In genomic region chr10:119724630-119725549, GRCh38 we compare ENCODE assay signal across 8 cellular contexts. TPM values are rescaled to one million over a fixed set of nuclear protein-coding genes. Genes with fewer than 3 reads are reported as not detected.
DNase-seq lines count a peak whose midpoint lies in the region; ATAC-seq and TF ChIP-seq lines count a peak whose summit lies in the region.

No MANE protein-coding gene starts in this region.

- 0 out of 2 replicates have a peak, but pooled peaks cover 4% of the 10 kb centered on the region for H3F3A ChIP-seq in OCI-LY1 (ENCODE audit: insufficient read depth, low read length)

- peak overlapping the region; percentile 75 for H3K4me3 Mint-ChIP-seq in activated CD4-positive, alpha-beta T cell treated with anti-CD3 and anti-CD28 coated beads, Interleukin-2, amount 10 ng/mL, durations not matched to agents 24 days and 14 days

- H3K9me3 Mint-ChIP-seq in activated CD4-positive, alpha-beta T cell treated with anti-CD3 and anti-CD28 coated beads, Interleukin-2, amount 10 ng/mL, durations not matched to agents 24 days and 14 days = no peaks in the 10 kb centered on the region

- H3K9ac ChIP-seq in OCI-LY1 (ENCODE audit: low read length) = peak overlapping the region; percentile 71

- H2AFZ ChIP-seq in OCI-LY1 (ENCODE audit: low read length) = no peak overlapping the region

- 23 to 26% methylated on average over 20 of the region's 20 CpGs for WGBS in tibial nerve, 2 donors

- no peaks in the 10 kb centered on the region for H3K9me3 ChIP-seq in OCI-LY1 (ENCODE audit: low read length)
- H3K9me3 ChIP-seq in lower lobe of right lung = no peaks in the 10 kb centered on the region
- H3K9me3 ChIP-seq in tibial nerve = no peaks in the 10 kb centered on the region

- H3K36me3 Mint-ChIP-seq in activated CD4-positive, alpha-beta T cell treated with anti-CD3 and anti-CD28 coated beads, Interleukin-2, amount 10 ng/mL, durations not matched to agents 24 days and 14 days (ENCODE audit: low read depth) = no peaks in the 10 kb centered on the region

- no peaks in the 10 kb centered on the region for H4K20me1 ChIP-seq in OCI-LY1 (ENCODE audit: insufficient read depth, low read length)

- no peaks in the 10 kb centered on the region for H3K27me3 ChIP-seq in OCI-LY1 (ENCODE audit: insufficient read depth, low read length)
- H3K27me3 ChIP-seq in lower lobe of right lung (ENCODE audit: low read depth) = no peaks in the 10 kb centered on the region
- H3K27me3 ChIP-seq in tibial nerve = no peaks in the 10 kb centered on the region

- peaks cover 35% of the 10 kb centered on the region for H3K4me1 Mint-ChIP-seq in activated CD4-positive, alpha-beta T cell treated with anti-CD3 and anti-CD28 coated beads, Interleukin-2, amount 10 ng/mL, durations not matched to agents 24 days and 14 days

- H3K4me2 ChIP-seq in OCI-LY1 (ENCODE audit: low read length) = peak overlapping the region; percentile 94

- H3K27me3 Mint-ChIP-seq in activated CD4-positive, alpha-beta T cell treated with anti-CD3 and anti-CD28 coated beads, Interleukin-2, amount 10 ng/mL, durations not matched to agents 24 days and 14 days = no peaks in the 10 kb centered on the region

- H3K27ac Mint-ChIP-seq in activated CD4-positive, alpha-beta T cell treated with anti-CD3 and anti-CD28 coated beads, Interleukin-2, amount 10 ng/mL, durations not matched to agents 24 days and 14 days = peak overlapping the region; percentile 65

- peak overlapping the region; percentile 73 for H3K4me3 ChIP-seq in OCI-LY1 (ENCODE audit: low read depth, low read length, poor library complexity, severe bottlenecking)
- H3K4me3 ChIP-seq in lower lobe of right lung = peak overlapping the region; percentile 72
- H3K4me3 ChIP-seq in tibial nerve = peak overlapping the region; percentile 61 to 82 (median 64)

- H3K9me2 ChIP-seq in OCI-LY1 (ENCODE audit: low read depth, low read length) = no peaks in the 10 kb centered on the region

- H3K4me1 ChIP-seq in OCI-LY1 (ENCODE audit: insufficient read depth, low read length, severe bottlenecking) (peaks cover 33% of the 10 kb centered on the region), lower lobe of right lung (peaks cover 30% of the 10 kb centered on the region), tibial nerve (peaks cover 0 to 40% (median 15%) of the 10 kb centered on the region in 4 donors)

- TF ChIP-seq EP300 in tibial nerve (IDR thresholded peaks at IDR 0.05) = no peak

- H3K36me3 ChIP-seq in OCI-LY1 (ENCODE audit: insufficient read depth, low read length) = no peaks in the 10 kb centered on the region
- no peaks in the 10 kb centered on the region for H3K36me3 ChIP-seq in lower lobe of right lung
- H3K36me3 ChIP-seq in tibial nerve = no peaks in the 10 kb centered on the region

- ATAC-seq in HG02763 (IDR thresholded peaks at IDR 0.05; ENCODE audit: unreplicated experiment) (peak; percentile 5), lower lobe of right lung (peak; percentile 2 to 26)

- TF ChIP-seq CTCF in OCI-LY1 (IDR thresholded peaks at IDR 0.05; ENCODE audit: low read length) (no peak), lower lobe of right lung (IDR thresholded peaks at IDR 0.05) (no peak), tibial nerve (IDR thresholded peaks at IDR 0.05) (no peak)

- H3K27ac ChIP-seq in OCI-LY1 (ENCODE audit: low read depth, low read length, poor library complexity, severe bottlenecking) (peak overlapping the region; percentile 75), lower lobe of right lung (peak overlapping the region; percentile 96), tibial nerve (peak overlapping the region; percentile 82 to 97 (median 95))

- no peak for DNase-seq in activated CD4-positive, alpha-beta T cell treated with anti-CD3 and anti-CD28 coated beads, Interleukin-2, amount 10 ng/mL, durations not matched to agents 24 days and 14 days
- no peak for DNase-seq in activated CD4-positive, alpha-beta T cell treated with anti-CD3 and anti-CD28 coated beads, Interleukin-2, amount 50 U/mL, for 1 hour
- peak; percentile 38 for DNase-seq in cerebellum (ENCODE audit: low spot score)
- DNase-seq in lower lobe of right lung = no peak
- DNase-seq in tibial nerve (ENCODE audit: low spot score in 2 of 2) = peak in 1 of 2 donors; percentile 24
- DNase-seq in NCI-H1930 (lab: John Stamatoyannopoulos, UW) = no peak

- no peak for TF ChIP-seq POLR2A in tibial nerve (IDR thresholded peaks at IDR 0.05)

- H3K79me2 ChIP-seq in OCI-LY1 (ENCODE audit: insufficient read depth, low read length) = no peaks in the 10 kb centered on the region

- intact Hi-C loops in activated CD4-positive, alpha-beta T cell treated with anti-CD3 and anti-CD28 coated beads, Interleukin-2, amount 10 ng/mL, durations not matched to agents 24 days and 14 days (cut with micrococcal nuclease) = loop anchor here (1.0 to 10.0 kb wide), 6 partner anchors 20 to 190 kb away; partner anchors contain the start of genes BAG3 and TIAL1
- intact Hi-C loops in lower lobe of right lung (cut with DNase I) = no loop called here

RNA-seq across cellular contexts. Expression of gene INPP5F, which starts 1.0 kb away (rescaled TPM):
- total RNA-seq in activated CD4-positive, alpha-beta T cell treated with anti-CD3 and anti-CD28 coated beads, Interleukin-2, amount 10 ng/mL, durations not matched to agents 24 days and 14 days = 18.1 and 18.3 TPM in 2 replicates
- total RNA-seq in cerebellum = 112 TPM
- 16.0 TPM for total RNA-seq in lower lobe of right lung
- 10 to 100 TPM; 22.7 to 39.8 (median 36.4) TPM for total RNA-seq in tibial nerve
